1 cellular context compared by ENCODE assay signal in genomic region chr11:87295237-87295636, GRCh38.
TF ChIP-seq lines count a peak whose summit lies in the region.

No MANE protein-coding gene starts in this region.

TF ChIP-seq in GM23338, 12 proteins besides CTCF, POLR2A, EP300 and RAD21 (continued from another document):
- TF ChIP-seq ZNF462 (CRISPR knock-in tag; IDR thresholded peaks at IDR 0.05): no peak
- TF ChIP-seq STAT1 (IDR thresholded peaks at IDR 0.05; ENCODE audit: unreplicated experiment): no peak
- TF ChIP-seq NANOG (IDR thresholded peaks at IDR 0.05; ENCODE audit: borderline replicate concordance): no peak
- no peak for TF ChIP-seq JUNB (IDR thresholded peaks at IDR 0.05; ENCODE audit: unreplicated experiment)
- TF ChIP-seq ZNF331 (CRISPR knock-in tag; IDR thresholded peaks at IDR 0.05; ENCODE audit: low read depth): no peak
- TF ChIP-seq EZH2phosphoT487 (IDR thresholded peaks at IDR 0.05; ENCODE audit: unreplicated experiment): no peak
- no peak for TF ChIP-seq REST (IDR thresholded peaks at IDR 0.05; ENCODE audit: unreplicated experiment)
